ENCODE assay signal across 8 cellular contexts in genomic region chr1:44677201-44677520, GRCh38. TPM values are rescaled to one million over a fixed set of nuclear protein-coding genes. Genes with fewer than 3 reads are reported as not detected.
DNase-seq lines count a peak whose midpoint lies in the region; ATAC-seq and TF ChIP-seq lines count a peak whose summit lies in the region.

No MANE protein-coding gene starts in this region.

- H3K27ac ChIP-seq in DOHH2 (ENCODE audit: low read depth, low read length) = peak overlapping the region; percentile 57; the same call in 1 of the 2 replicates

- no peaks in the 10 kb centered on the region for H3K9me2 ChIP-seq in DOHH2 (replicated peaks; ENCODE audit: control insufficient read depth, low read length)

- H3K9me3 Mint-ChIP-seq in mesothelial cell of epicardium = no peaks in the 10 kb centered on the region
- H3K9me3 Mint-ChIP-seq in stimulated activated naive CD8-positive, alpha-beta T cell treated with anti-CD3 and anti-CD28 coated beads, Interleukin-15, amount 100 ng/mL, for 72 hours = no peaks in the 10 kb centered on the region

- H3K4me1 Mint-ChIP-seq in mesothelial cell of epicardium = peaks cover 24% of the 10 kb centered on the region
- H3K4me1 Mint-ChIP-seq in stimulated activated naive CD8-positive, alpha-beta T cell treated with anti-CD3 and anti-CD28 coated beads, Interleukin-15, amount 100 ng/mL, for 72 hours = peaks cover 12% of the 10 kb centered on the region

- H3K4me1 ChIP-seq in DOHH2 (ENCODE audit: control insufficient read depth, low read length) = peaks cover 49% of the 10 kb centered on the region

- peaks cover 11% of the 10 kb centered on the region for H3K27me3 ChIP-seq in DOHH2 (ENCODE audit: control insufficient read depth, low read length)

- peaks cover 14% of the 10 kb centered on the region for H3K36me3 Mint-ChIP-seq in mesothelial cell of epicardium

- peak; percentile 44 for DNase-seq in Jurkat, Clone E6-1 (ENCODE audit: low read depth, low spot score)
- DNase-seq in amniotic epithelial cell (ENCODE audit: low read depth) (peak; percentile 84), mesothelial cell of epicardium (ENCODE audit: low spot score in 2 of 2, unreplicated experiment in 2 of 2) (no peak)
- DNase-seq in stimulated activated naive CD8-positive, alpha-beta T cell treated with anti-CD3 and anti-CD28 coated beads, Interleukin-15, amount 100 ng/mL, for 72 hours = no peak

- H3K27ac Mint-ChIP-seq in mesothelial cell of epicardium = no peak overlapping the region
- no peak overlapping the region for H3K27ac Mint-ChIP-seq in stimulated activated naive CD8-positive, alpha-beta T cell treated with anti-CD3 and anti-CD28 coated beads, Interleukin-15, amount 100 ng/mL, for 72 hours

- peak overlapping the region; percentile 78 for H3K4me2 ChIP-seq in DOHH2 (ENCODE audit: low read length)

- TF ChIP-seq CTCF in DOHH2 (IDR thresholded peaks at IDR 0.05; ENCODE audit: low read depth, low read length, poor library complexity, severe bottlenecking) (peak; percentile 85), mesothelial cell of epicardium (IDR thresholded peaks at IDR 0.05; ENCODE audit: unreplicated experiment) (peak; percentile 69)

- no peaks in the 10 kb centered on the region for H3K36me3 ChIP-seq in DOHH2 (ENCODE audit: control insufficient read depth, low read length)

- no peak for ATAC-seq in GM18505 (IDR thresholded peaks at IDR 0.05; ENCODE audit: unreplicated experiment)
- no peak for ATAC-seq in HG03097 (IDR thresholded peaks at IDR 0.05; ENCODE audit: low FRiP score, unreplicated experiment)
- ATAC-seq in stimulated activated naive CD8-positive, alpha-beta T cell treated with anti-CD3 and anti-CD28 coated beads, Interleukin-15, amount 100 ng/mL, for 72 hours = no peak
- no peak for ATAC-seq in HG02981 (IDR thresholded peaks at IDR 0.05; ENCODE audit: unreplicated experiment)

- H3K4me3 ChIP-seq in DOHH2 (ENCODE audit: low read length) = peak overlapping the region; percentile 58
- no peak overlapping the region; the same call in 1 of the 2 replicates for H3K4me3 ChIP-seq in Jurkat, Clone E6-1 (ENCODE audit: low read length)

- H4K20me1 ChIP-seq in DOHH2 (ENCODE audit: control insufficient read depth, insufficient read depth, low read depth, low read length) = 0 out of 2 replicates have a peak, but pooled peaks cover under 1% of the 10 kb centered on the region

- no peak for TF ChIP-seq POLR2A in GM18505 (IDR thresholded peaks at IDR 0.05; ENCODE audit: borderline replicate concordance, extremely low read depth, insufficient read depth, insufficient read length)

- H3K27me3 Mint-ChIP-seq in mesothelial cell of epicardium (ENCODE audit: low read depth) = no peaks in the 10 kb centered on the region
- no peaks in the 10 kb centered on the region for H3K27me3 Mint-ChIP-seq in stimulated activated naive CD8-positive, alpha-beta T cell treated with anti-CD3 and anti-CD28 coated beads, Interleukin-15, amount 100 ng/mL, for 72 hours

- H3K9me3 ChIP-seq in DOHH2 (ENCODE audit: control insufficient read depth, insufficient read depth, low read length) = no peaks in the 10 kb centered on the region

- peaks cover under 1% of the 10 kb centered on the region; the same call in 1 of the 2 replicates for H3F3A ChIP-seq in DOHH2 (ENCODE audit: control insufficient read depth, insufficient read depth)

- H3K4me3 Mint-ChIP-seq in mesothelial cell of epicardium = no peak overlapping the region
- H3K4me3 Mint-ChIP-seq in stimulated activated naive CD8-positive, alpha-beta T cell treated with anti-CD3 and anti-CD28 coated beads, Interleukin-15, amount 100 ng/mL, for 72 hours = no peak overlapping the region

- peaks cover 3% of the 10 kb centered on the region; the same call in 1 of the 2 replicates for H3K79me2 ChIP-seq in DOHH2 (ENCODE audit: control insufficient read depth, low read length)

RNA-seq across cellular contexts. Expression of gene ARMH1, which starts 2.6 kb away (rescaled TPM):
- 3.0 TPM for polyA plus RNA-seq in Jurkat, Clone E6-1 (2012; ENCODE audit: insufficient read depth, insufficient read length)
- total RNA-seq in mesothelial cell of epicardium = 14.9 to 19.1 TPM (median 17.9 TPM) in 3 replicates

RNA-seq across cellular contexts. Expression of gene TMEM53, which starts 2.9 kb away (rescaled TPM):
- 11.5 TPM for polyA plus RNA-seq in Jurkat, Clone E6-1 (2012; ENCODE audit: insufficient read depth, insufficient read length)
- 8.9 to 9.9 TPM (median 9.8 TPM) in 3 replicates for total RNA-seq in mesothelial cell of epicardium

RNA-seq across cellular contexts. Expression of gene RNU5D-1, which starts 53.8 kb away (rescaled TPM):
- polyA plus RNA-seq in Jurkat, Clone E6-1 (2012; ENCODE audit: insufficient read depth, insufficient read length) = not detected
- not detected in 3 replicates for total RNA-seq in mesothelial cell of epicardium

Comparison
In these comparisons a context has a peak if more than half of its experiments do, and no peak if none do; other contexts are left out.
1. DNase-seq: peak in Jurkat, Clone E6-1 (single experiment) and amniotic epithelial cell (single experiment); none in mesothelial cell of epicardium (0 of 2) and stimulated activated naive CD8-positive, alpha-beta T cell treated with anti-CD3 and anti-CD28 coated beads, Interleukin-15, amount 100 ng/mL, for 72 hours (0 of 2).